Comparison of ENCODE assay signal across 15 cellular contexts in genomic region chr17:72439893-72440502, GRCh38.
DNase-seq lines count a peak whose midpoint lies in the region; TF ChIP-seq lines count a peak whose summit lies in the region.
"Had no signal": no experiment of that assay in that cellular context is flagged by ENCODE, and none has a peak within 500 bp of the region (broad histone marks: within the 10 kb centered on the region; RNA-seq: fewer than 3 reads in every experiment).

No MANE protein-coding gene starts in this region.

- peaks cover 8% of the 10 kb centered on the region for H3K4me1 Mint-ChIP-seq in mesothelial cell of epicardium
- H3K4me1 Mint-ChIP-seq: CD4-positive, CD25-positive, alpha-beta regulatory T cell had no signal

- no peaks in the 10 kb centered on the region for H3K9me3 ChIP-seq in osteoblast (ENCODE audit: low read depth, low read length)

- H3K4me3 Mint-ChIP-seq in mesothelial cell of epicardium = no peak overlapping the region
- H3K4me3 Mint-ChIP-seq: CD4-positive, CD25-positive, alpha-beta regulatory T cell had no signal

- peaks cover 20% of the 10 kb centered on the region for H3K79me2 ChIP-seq in osteoblast (ENCODE audit: insufficient read depth, low read length)

- H3K27me3 ChIP-seq in osteoblast (ENCODE audit: insufficient read depth, low read length) = no peaks in the 10 kb centered on the region

- no peaks in the 10 kb centered on the region for H3K36me3 ChIP-seq in osteoblast (ENCODE audit: insufficient read depth, low read length)

- peak; percentile 70 for DNase-seq in DMS 273 treated with DMSO at 0.1 percent for 48 hours (lab: John Stamatoyannopoulos, UW)
- peak; percentile 69 for DNase-seq in NCI-H146 (lab: John Stamatoyannopoulos, UW)
- peak; percentile 45 for DNase-seq in SK-N-DZ (ENCODE audit: low spot score)
- DNase-seq in osteoblast (ENCODE audit: insufficient read length, low spot score, missing footprints) = peak; percentile 48
- no peak for DNase-seq in NCI-H1417 (lab: John Stamatoyannopoulos, UW)
- DNase-seq in NCI-H748 (lab: John Stamatoyannopoulos, UW; ENCODE audit: unreplicated experiment) = no peak
- no peak for DNase-seq in mesothelial cell of epicardium (ENCODE audit: low spot score in 2 of 2, unreplicated experiment in 2 of 2)
- DNase-seq: CD4-positive, CD25-positive, alpha-beta regulatory T cell; H7; MM.1S; NCI-H1105; NCI-H2081; NCI-H2227 treated with DMSO at 0.1 percent for 48 hours; NCI-H748 treated with DMSO at 0.1 percent for 48 hours; SHP77 treated with DMSO at 0.1 percent for 48 hours had no signal

- TF ChIP-seq CTCF in osteoblast (IDR thresholded peaks at IDR 0.05; ENCODE audit: extremely low read depth, low read depth, low read length) = no peak
- TF ChIP-seq CTCF in mesothelial cell of epicardium (IDR thresholded peaks at IDR 0.05; ENCODE audit: unreplicated experiment) = no peak

- H3K27me3 Mint-ChIP-seq in mesothelial cell of epicardium (ENCODE audit: low read depth) = no peaks in the 10 kb centered on the region

- H3K4me1 ChIP-seq in osteoblast (ENCODE audit: insufficient read depth, low read length) = no peaks in the 10 kb centered on the region

- H3K4me2 ChIP-seq in osteoblast (ENCODE audit: insufficient read depth, low read length) = no peak overlapping the region

- H3K9me3 Mint-ChIP-seq in mesothelial cell of epicardium = peaks cover 8% of the 10 kb centered on the region

- H3K27ac Mint-ChIP-seq in mesothelial cell of epicardium = no peak overlapping the region
- H3K27ac Mint-ChIP-seq: CD4-positive, CD25-positive, alpha-beta regulatory T cell had no signal

- peaks cover 9% of the 10 kb centered on the region for H3K36me3 Mint-ChIP-seq in mesothelial cell of epicardium
- H3K36me3 Mint-ChIP-seq: CD4-positive, CD25-positive, alpha-beta regulatory T cell had no signal

- no peak overlapping the region for H3K27ac ChIP-seq in osteoblast (ENCODE audit: low read depth, low read length)

- no peak overlapping the region for H3K4me3 ChIP-seq in osteoblast (ENCODE audit: insufficient read depth, low read length)

- H2AFZ ChIP-seq in osteoblast (ENCODE audit: low read length) = no peak overlapping the region

- peaks cover 10% of the 10 kb centered on the region for H4K20me1 ChIP-seq in osteoblast (ENCODE audit: insufficient read depth, low read length)

Comparison
In these comparisons a context has a peak if more than half of its experiments do, and no peak if none do; other contexts are left out.
1. DNase-seq: peak in DMS 273 treated with DMSO at 0.1 percent for 48 hours (single experiment), NCI-H146 (single experiment), SK-N-DZ (single experiment) and osteoblast (single experiment); none in NCI-H1417 (0 of 3), NCI-H748 (single experiment) and mesothelial cell of epicardium (0 of 2).